ENCODE assay signal across 19 cellular contexts in genomic region chrX:109841257-109841656, GRCh38.
DNase-seq lines count a peak whose midpoint lies in the region; ATAC-seq, FAIRE-seq and TF ChIP-seq lines count a peak whose summit lies in the region.
"Had no signal": no experiment of that assay in that cellular context is flagged by ENCODE, and none has a peak within 500 bp of the region (broad histone marks: within the 10 kb centered on the region; RNA-seq: fewer than 3 reads in every experiment).

No MANE protein-coding gene starts in this region.

- H3K27me3 Mint-ChIP-seq in activated T-cell treated with anti-CD3 and anti-CD28 coated beads, Interleukin-2, amount 50 U/mL, for 72 hours (ENCODE audit: low read depth), result peaks cover 7% of the 10 kb centered on the region
- no peaks in the 10 kb centered on the region for H3K27me3 Mint-ChIP-seq in stimulated activated naive CD8-positive, alpha-beta T cell treated with anti-CD3 and anti-CD28 coated beads, Interleukin-15, amount 100 ng/mL, for 72 hours
- H3K27me3 Mint-ChIP-seq: activated naive CD8-positive, alpha-beta T cell treated with anti-CD3 and anti-CD28 coated beads, Interleukin-2, amount 10 ng/mL, durations not matched to agents 7 days and 5 days had no signal

- no peak overlapping the region for H3K56ac ChIP-seq in IMR-90 (ENCODE audit: extremely low read depth, insufficient read depth, low read length)

- peak overlapping the region; percentile 57; the same call in 1 of the 2 replicates for H2BK20ac ChIP-seq in IMR-90 (ENCODE audit: low read depth, low read length)

- no peaks in the 10 kb centered on the region for H3K9me3 Mint-ChIP-seq in activated T-cell treated with anti-CD3 and anti-CD28 coated beads, Interleukin-2, amount 50 U/mL, for 72 hours
- no peaks in the 10 kb centered on the region for H3K9me3 Mint-ChIP-seq in stimulated activated naive CD8-positive, alpha-beta T cell treated with anti-CD3 and anti-CD28 coated beads, Interleukin-15, amount 100 ng/mL, for 72 hours
- H3K9me3 Mint-ChIP-seq: activated naive CD8-positive, alpha-beta T cell treated with anti-CD3 and anti-CD28 coated beads, Interleukin-2, amount 10 ng/mL, durations not matched to agents 7 days and 5 days had no signal

- H3K36me3 Mint-ChIP-seq in activated T-cell treated with anti-CD3 and anti-CD28 coated beads, Interleukin-2, amount 50 U/mL, for 72 hours (ENCODE audit: insufficient read depth in 2 of 2), result peaks cover 0 to 3% of the 10 kb centered on the region in 2 donors
- H3K36me3 Mint-ChIP-seq: activated naive CD8-positive, alpha-beta T cell treated with anti-CD3 and anti-CD28 coated beads, Interleukin-2, amount 10 ng/mL, durations not matched to agents 7 days and 5 days had no signal

- H2BK5ac ChIP-seq in IMR-90 (ENCODE audit: low read depth, low read length, poor library complexity, severe bottlenecking), result no peak overlapping the region

- TF ChIP-seq EP300 in K562 (IDR thresholded peaks at IDR 0.05; ENCODE audit: low read length), result no peak

- H4K20me1 ChIP-seq in IMR-90 (ENCODE audit: insufficient read depth, low read length), result no peaks in the 10 kb centered on the region
- no peaks in the 10 kb centered on the region for H4K20me1 ChIP-seq in K562 (replicated peaks; ENCODE audit: control insufficient read depth, insufficient read depth, low read length)

- H3K27me3 ChIP-seq in IMR-90 (ENCODE audit: control insufficient read depth, insufficient read depth, low read length) (no peaks in the 10 kb centered on the region; the same call in none of the 2 replicates), K562 (ENCODE audit: control insufficient read depth in 2 of 2, insufficient read depth in 2 of 2, low read length in 2 of 2) (no peaks in the 10 kb centered on the region), left lung (peaks cover 0 to 5% of the 10 kb centered on the region in 2 donors)

- H3K4ac ChIP-seq in IMR-90 (ENCODE audit: low read depth, low read length), result peak overlapping the region; percentile 53; the same call in 1 of the 2 replicates

- TF ChIP-seq RAD21 in IMR-90 (IDR thresholded peaks at IDR 0.05; ENCODE audit: low read length) (no peak), K562 (CRISPR knock-in tag; conservative IDR thresholded peaks at IDR 0.05 in 1 of 2, IDR thresholded peaks at IDR 0.05 in 1 of 2) (no peak)

- POLR2A ChIA-PET in IMR-90 (lab: Charles Lee; ENCODE audit: unreplicated experiment), result no interaction called here
- POLR2A ChIA-PET in K562 (lab: Yijun Ruan, JAX), result no interaction called here

- peak overlapping the region; percentile 31 to 63; a peak in 1 of 4 replicates for H4K8ac ChIP-seq in IMR-90 (ENCODE audit: low read depth in 2 of 2, low read length in 2 of 2)

- ATAC-seq in activated T-cell treated with anti-CD3 and anti-CD28 coated beads, Interleukin-2, amount 50 U/mL, for 72 hours (replicated peaks in 1 of 2), result peak; percentile 72 to 83
- ATAC-seq in IMR-90 (ENCODE audit: low read depth), result no peak
- ATAC-seq in K562, result no peak
- peak; percentile 50 for ATAC-seq in stimulated activated naive CD8-positive, alpha-beta T cell treated with anti-CD3 and anti-CD28 coated beads, Interleukin-15, amount 100 ng/mL, for 72 hours
- no peak for ATAC-seq in left lung
- ATAC-seq: HepG2 had no signal

- TF ChIP-seq CTCF in IMR-90 (conservative IDR thresholded peaks at IDR 0.05; ENCODE audit: low read depth, low read length), result no peak
- TF ChIP-seq CTCF in K562 (IDR thresholded peaks at IDR 0.05 in 2 of 3, conservative IDR thresholded peaks at IDR 0.05 in 1 of 3; ENCODE audit: insufficient read depth in 2 of 3, low read depth in 1 of 3, low read length in 3 of 3), result no peak
- TF ChIP-seq CTCF in left lung (IDR thresholded peaks at IDR 0.05), result no peak

- H3K4me1 ChIP-seq in IMR-90 (ENCODE audit: control insufficient read depth, insufficient read depth, low read length) (peaks cover 23% of the 10 kb centered on the region), K562 (replicated peaks in 1 of 2; ENCODE audit: control insufficient read depth in 2 of 2, insufficient read depth in 2 of 2, low read length in 2 of 2) (peaks cover 0 to 31% of the 10 kb centered on the region in 2 experiments; a peak in 3 of 5 replicates), left lung (peaks cover 0 to 26% of the 10 kb centered on the region in 2 donors)
- H3K4me1 ChIP-seq: psoas muscle had no signal

- H3K4me2 ChIP-seq in IMR-90 (ENCODE audit: low read depth, low read length) (no peak overlapping the region), K562 (ENCODE audit: insufficient read depth, low read length) (no peak overlapping the region)

- H3K9ac ChIP-seq in IMR-90 (ENCODE audit: low read depth, low read length) (no peak overlapping the region), K562 (ENCODE audit: insufficient read depth in 1 of 2, low read depth in 2 of 2, low read length in 2 of 2) (no peak overlapping the region)

- H2BK120ac ChIP-seq in IMR-90 (ENCODE audit: low read depth, low read length), result peak overlapping the region; percentile 68

- no peak overlapping the region for H3K23ac ChIP-seq in IMR-90 (ENCODE audit: low read depth, low read length)

- H4K91ac ChIP-seq in IMR-90 (ENCODE audit: insufficient read depth, low read depth, low read length), result peak overlapping the region; percentile 52

- H4K5ac ChIP-seq in IMR-90 (ENCODE audit: low read depth, low read length), result no peak overlapping the region

- H3K27ac ChIP-seq in IMR-90 (ENCODE audit: insufficient read depth, low read length), result no peak overlapping the region
- H3K27ac ChIP-seq in K562 (ENCODE audit: extremely low read depth, low read depth, low read length), result peak overlapping the region; percentile 28; the same call in 1 of the 3 replicates
- H3K27ac ChIP-seq in left lung, result peak overlapping the region in 1 of 2 donors; percentile 83
- H3K27ac ChIP-seq: psoas muscle had no signal

- H2AK9ac ChIP-seq in IMR-90 (replicated peaks; ENCODE audit: low read depth, low read length, poor library complexity), result no peak overlapping the region

- H3K4me3 ChIP-seq in IMR-90 (ENCODE audit: insufficient read depth, low read depth, low read length) (no peak overlapping the region), K562 (no peak overlapping the region), left lung (no peak overlapping the region)
- H3K4me3 ChIP-seq: lung, psoas muscle had no signal

- H3K9me3 ChIP-seq in IMR-90 (ENCODE audit: control insufficient read depth, insufficient read depth, low read length) (no peaks in the 10 kb centered on the region), K562 (replicated peaks; ENCODE audit: control insufficient read depth, insufficient read depth, low read depth, low read length) (no peaks in the 10 kb centered on the region), left lung (no peaks in the 10 kb centered on the region)
- H3K9me3 ChIP-seq: psoas muscle had no signal

- H3K79me2 ChIP-seq in K562 (ENCODE audit: control insufficient read depth, insufficient read depth, low read length), result no peaks in the 10 kb centered on the region

- H3K27ac Mint-ChIP-seq in activated T-cell treated with anti-CD3 and anti-CD28 coated beads, Interleukin-2, amount 50 U/mL, for 72 hours, result peak overlapping the region; percentile 76
- H3K27ac Mint-ChIP-seq in stimulated activated naive CD8-positive, alpha-beta T cell treated with anti-CD3 and anti-CD28 coated beads, Interleukin-15, amount 100 ng/mL, for 72 hours, result no peak overlapping the region
- H3K27ac Mint-ChIP-seq: activated naive CD8-positive, alpha-beta T cell treated with anti-CD3 and anti-CD28 coated beads, Interleukin-2, amount 10 ng/mL, durations not matched to agents 7 days and 5 days had no signal

- no peak overlapping the region for H3K14ac ChIP-seq in IMR-90 (replicated peaks; ENCODE audit: low read depth, low read length)

- H3K9me1 ChIP-seq in IMR-90 (ENCODE audit: insufficient read depth, low read length) (0 out of 2 replicates have a peak, but pooled peaks cover 3% of the 10 kb centered on the region), K562 (ENCODE audit: control insufficient read depth, insufficient read depth, low read length) (no peaks in the 10 kb centered on the region)

- no peaks in the 10 kb centered on the region for H3K79me1 ChIP-seq in IMR-90 (ENCODE audit: low read depth in 1 of 2, low read length in 2 of 2)

- in situ Hi-C loops in IMR-90 (cut with MboI; ENCODE audit: low sequenced_read_pairs) (loop anchor here (5.0 kb wide), 1 partner anchor 109 kb away; the partner anchor contains the start of gene ACSL4), K562 (cut with MboI) (no loop called here)

- no peak for DNase-seq in activated T-cell treated with anti-CD3 and anti-CD28 coated beads, Interleukin-2, amount 50 U/mL, for 72 hours
- no peak for DNase-seq in activated T-cell treated with anti-CD3 and anti-CD28 coated beads, Interleukin-2, amount 50 U/mL, for 1 hour
- no peak for DNase-seq in IMR-90
- no peak for DNase-seq in K562 (ENCODE audit: extremely low read depth in 1 of 4, low spot score in 3 of 4)
- no peak for DNase-seq in stimulated activated naive CD8-positive, alpha-beta T cell treated with anti-CD3 and anti-CD28 coated beads, Interleukin-15, amount 100 ng/mL, for 72 hours
- DNase-seq in frontal cortex (ENCODE audit: low spot score in 2 of 2), result no peak
- no peak for DNase-seq in left lung
- DNase-seq: activated CD4-positive, alpha-beta T cell treated with anti-CD3 and anti-CD28 coated beads, Interleukin-2, amount 50 U/mL, for 4 hours; activated naive CD8-positive, alpha-beta T cell treated with anti-CD3 and anti-CD28 coated beads, Interleukin-2, amount 10 ng/mL, durations not matched to agents 7 days and 5 days; kidney; NCI-H1092 treated with DMSO at 0.1 percent for 48 hours; NCI-H187 treated with DMSO at 0.1 percent for 48 hours; psoas muscle; RPMI8226; stimulated activated CD8-positive, alpha-beta memory T cell treated with anti-CD3 and anti-CD28 coated beads, Interleukin-4, amount 100 ng/mL, for 48 hours had no signal

- H2AK5ac ChIP-seq in IMR-90 (ENCODE audit: low read depth, low read length), result 0 out of 2 replicates have a peak overlapping the region, but pooled peaks have one; percentile 48

- CTCF ChIA-PET in IMR-90 (lab: Yijun Ruan, JAX) (interaction anchor here (1.5 kb wide), 1 partner anchor 16 kb away, joined by 6 read pairs; no protein-coding TSS in a partner anchor), K562 (lab: Yijun Ruan, JAX; ENCODE audit: low intra/inter-chr PET ratio) (no interaction called here)

- H2BK15ac ChIP-seq in IMR-90 (ENCODE audit: low read depth, low read length), result peak overlapping the region; percentile 77; the same call in 2 of the 3 replicates

- WGBS in IMR-90 (ENCODE audit: extremely low coverage in 2 of 2, insufficient read length in 1 of 2), 2 experiments, result no CpG with 5 or more reads among the region's 4 CpGs
- 67% methylated on average over 3 of the region's 4 CpGs for WGBS in K562 (ENCODE audit: insufficient coverage, low coverage, missing lambda C conversion rate)

- H3K18ac ChIP-seq in IMR-90 (ENCODE audit: low read depth, low read length), result peak overlapping the region; percentile 62; the same call in 1 of the 2 replicates

- H3K36me3 ChIP-seq in IMR-90 (ENCODE audit: control insufficient read depth, insufficient read depth, low read length), result no peaks in the 10 kb centered on the region
- H3K36me3 ChIP-seq in K562 (ENCODE audit: control insufficient read depth, insufficient read depth, low read length), result no peaks in the 10 kb centered on the region
- no peaks in the 10 kb centered on the region for H3K36me3 ChIP-seq in left lung

- peaks cover 12% of the 10 kb centered on the region for H3K4me1 Mint-ChIP-seq in activated T-cell treated with anti-CD3 and anti-CD28 coated beads, Interleukin-2, amount 50 U/mL, for 72 hours (ENCODE audit: low read depth)
- peaks cover 5% of the 10 kb centered on the region for H3K4me1 Mint-ChIP-seq in stimulated activated naive CD8-positive, alpha-beta T cell treated with anti-CD3 and anti-CD28 coated beads, Interleukin-15, amount 100 ng/mL, for 72 hours
- H3K4me1 Mint-ChIP-seq: activated naive CD8-positive, alpha-beta T cell treated with anti-CD3 and anti-CD28 coated beads, Interleukin-2, amount 10 ng/mL, durations not matched to agents 7 days and 5 days had no signal

- BruUV-seq in IMR-90 (replicated peaks; lab: Mats Ljungman, UMichigan) (no TSS peak), K562 (replicated peaks; lab: Mats Ljungman, UMichigan) (no TSS peak)

- H2AFZ ChIP-seq in IMR-90 (replicated peaks; ENCODE audit: low read length, poor library complexity), result no peak overlapping the region
- 0 out of 2 replicates have a peak overlapping the region, but pooled peaks have one; percentile 34 for H2AFZ ChIP-seq in K562 (ENCODE audit: low read depth, low read length)

- TF ChIP-seq POLR2A in IMR-90 (IDR thresholded peaks at IDR 0.05; ENCODE audit: low read depth, low read length) (no peak), K562 (conservative IDR thresholded peaks at IDR 0.05) (no peak)

- peak overlapping the region in 1 of 2 donors; percentile 72 for H3K4me3 Mint-ChIP-seq in activated T-cell treated with anti-CD3 and anti-CD28 coated beads, Interleukin-2, amount 50 U/mL, for 72 hours
- no peak overlapping the region for H3K4me3 Mint-ChIP-seq in stimulated activated naive CD8-positive, alpha-beta T cell treated with anti-CD3 and anti-CD28 coated beads, Interleukin-15, amount 100 ng/mL, for 72 hours
- H3K4me3 Mint-ChIP-seq: activated naive CD8-positive, alpha-beta T cell treated with anti-CD3 and anti-CD28 coated beads, Interleukin-2, amount 10 ng/mL, durations not matched to agents 7 days and 5 days had no signal

- intact Hi-C loops in IMR-90 (cut with micrococcal nuclease), result no loop called here
- intact Hi-C loops in K562 (cut with micrococcal nuclease), result loop anchor here (5.0 kb wide), 2 partner anchors 59 to 109 kb away; partner anchors contain the start of gene ACSL4
- intact Hi-C loops in left lung (cut with DNase I), result no loop called here

- dilution Hi-C loops in IMR-90 (cut with HindIII; ENCODE audit: low sequenced_read_pairs, unreplicated experiment), result no loop called here

- FAIRE-seq in K562 (lab: Jason Lieb, UNC), result no peak
- no peak for FAIRE-seq in frontal cortex (lab: Jason Lieb, UNC)
- FAIRE-seq: D721Med, GM12892, HepG2, kidney had no signal

Comparison
In these comparisons a context has a peak if more than half of its experiments do, and no peak if none do; other contexts are left out.
1. ATAC-seq: peak in activated T-cell treated with anti-CD3 and anti-CD28 coated beads, Interleukin-2, amount 50 U/mL, for 72 hours (2 of 2) and stimulated activated naive CD8-positive, alpha-beta T cell treated with anti-CD3 and anti-CD28 coated beads, Interleukin-15, amount 100 ng/mL, for 72 hours (single experiment); none in IMR-90 (single experiment), K562 (single experiment) and left lung (single experiment).